ENCODE assay signal across 8 cellular contexts in genomic region chr11:9314291-9315077, GRCh38. TPM values are rescaled to one million over a fixed set of nuclear protein-coding genes. Genes with fewer than 3 reads are reported as not detected.
DNase-seq lines count a peak whose midpoint lies in the region; ATAC-seq and TF ChIP-seq lines count a peak whose summit lies in the region.

TSS of gene TMEM41B (minus strand) at chr11:9314593. CDS start at chr11:9314441, 152 bp downstream.

- H3K36me3 Mint-ChIP-seq in activated T-cell treated with anti-CD3 and anti-CD28 coated beads, Interleukin-2, amount 50 U/mL, for 4 hours (ENCODE audit: insufficient read depth), result peaks cover 4% of the 10 kb centered on the region

- no peaks in the 10 kb centered on the region for H3K27me3 ChIP-seq in muscle layer of duodenum (ENCODE audit: low read depth, low read length)

- in situ Hi-C loops in KBM-7 (cut with MboI; ENCODE audit: low pct_unique_long_range_greater_than_20kb, low sequenced_read_pairs), result no loop called here

- peak; percentile 91 for DNase-seq in DMS153 treated with DMSO at 0.1 percent for 48 hours (lab: John Stamatoyannopoulos, UW; ENCODE audit: unreplicated experiment)
- DNase-seq in KBM-7, result peak; percentile 99
- peak; percentile 99 for DNase-seq in activated T-cell treated with anti-CD3 and anti-CD28 coated beads, Interleukin-2, amount 50 U/mL, for 4 hours
- DNase-seq in stimulated activated CD8-positive, alpha-beta memory T cell treated with anti-CD3 and anti-CD28 coated beads, Interleukin-7, amount 100 ng/mL, for 4 hours (ENCODE audit: low read depth in 2 of 2), result peak; percentile 98 to 100

- H3K9me3 Mint-ChIP-seq in activated T-cell treated with anti-CD3 and anti-CD28 coated beads, Interleukin-2, amount 50 U/mL, for 4 hours, result no peaks in the 10 kb centered on the region

- no peaks in the 10 kb centered on the region for H3K9me3 ChIP-seq in muscle layer of duodenum (ENCODE audit: control insufficient read depth in 1 of 2, low read length in 2 of 2)

- ATAC-seq in GM21717 (IDR thresholded peaks at IDR 0.05; ENCODE audit: unreplicated experiment) (peak; percentile 94), esophagus mucosa (peak; percentile 99)
- peak; percentile 97 for ATAC-seq in activated T-cell treated with anti-CD3 and anti-CD28 coated beads, Interleukin-2, amount 50 U/mL, for 4 hours

- peaks cover 34% of the 10 kb centered on the region for H3K4me1 Mint-ChIP-seq in activated T-cell treated with anti-CD3 and anti-CD28 coated beads, Interleukin-2, amount 50 U/mL, for 4 hours (ENCODE audit: low read depth)

- H3K4me1 ChIP-seq in muscle layer of duodenum (ENCODE audit: control insufficient read depth in 1 of 2, insufficient read depth in 2 of 2, low read length in 2 of 2), result peaks cover 0 to 11% of the 10 kb centered on the region in 2 donors

- H3K4me3 Mint-ChIP-seq in activated T-cell treated with anti-CD3 and anti-CD28 coated beads, Interleukin-2, amount 50 U/mL, for 4 hours, result peak within 1 kb of the TSS; percentile 96

- H3K27ac ChIP-seq in muscle layer of duodenum (ENCODE audit: low read length), result peak within 1 kb of the TSS; percentile 86

- no peaks in the 10 kb centered on the region for H3K36me3 ChIP-seq in muscle layer of duodenum (ENCODE audit: control insufficient read depth in 1 of 2, insufficient read depth in 2 of 2, low read length in 2 of 2)

- H3K27me3 Mint-ChIP-seq in activated T-cell treated with anti-CD3 and anti-CD28 coated beads, Interleukin-2, amount 50 U/mL, for 4 hours (ENCODE audit: low read depth), result peaks cover 7% of the 10 kb centered on the region

- H3K4me3 ChIP-seq in muscle layer of duodenum (ENCODE audit: low read depth in 1 of 2, low read length in 2 of 2), result peak within 1 kb of the TSS; percentile 93 to 98

TF ChIP-seq in PFSK-1, 5 proteins besides CTCF, POLR2A, EP300 and RAD21:
- TF ChIP-seq POLR2AphosphoS5 (IDR thresholded peaks at IDR 0.05; ENCODE audit: low read depth, low read length) (peak; percentile 59; the same call in 1 of the 2 replicates), TAF1 (IDR thresholded peaks at IDR 0.05; ENCODE audit: borderline replicate concordance, insufficient read depth, low read length) (peak; percentile 57; the same call in 1 of the 2 replicates), SIN3A (IDR thresholded peaks at IDR 0.05; ENCODE audit: borderline replicate concordance, insufficient read depth, low read length) (peak; percentile 55; the same call in 1 of the 2 replicates), FOXP2 (optimal IDR thresholded peaks at IDR 0.05; ENCODE audit: borderline replicate concordance, extremely low read depth, extremely low read length, insufficient read depth) (peak; percentile 60), REST (IDR thresholded peaks at IDR 0.05; ENCODE audit: insufficient read depth in 1 of 2, low read depth in 2 of 2, low read length in 2 of 2) (0 out of 4 replicates have a peak, but pooled peaks of 1 of the 2 experiments have one; percentile 11)
TF ChIP-seq in PFSK-1: peak in this region for 5.

RNA-seq across cellular contexts. Expression of gene TMEM41B, which starts in this region (rescaled TPM):
- 14.5 TPM for polyA plus RNA-seq in PFSK-1 (2012; ENCODE audit: insufficient read length, low read depth)
- total RNA-seq in activated T-cell treated with anti-CD3 and anti-CD28 coated beads, Interleukin-2, amount 50 U/mL, for 4 hours, result 10 to 100 TPM; 17.6 to 21.6 (median 18.0) TPM
- 26.3 TPM for total RNA-seq in esophagus mucosa

Comparison
In these comparisons a context has a peak if more than half of its experiments do, and no peak if none do; other contexts are left out.
1. Peak in every context shown above with its lines: DNase-seq, ATAC-seq, H3K4me3 ChIP-seq and H3K27ac ChIP-seq.